In genomic region chr17:8143581-8144400, GRCh38 we compare ENCODE assay signal across 19 cellular contexts. TPM values are rescaled to one million over a fixed set of nuclear protein-coding genes. Genes with fewer than 3 reads are reported as not detected.
A peak's percentile ranks its signal among the peaks of the same experiment; 100 is the strongest.
DNase-seq lines count a peak whose midpoint lies in the region; ATAC-seq and TF ChIP-seq lines count a peak whose summit lies in the region.
"Had no signal": no experiment of that assay in that cellular context is flagged by ENCODE, and none has a peak within 500 bp of the region (broad histone marks: within the 10 kb centered on the region; RNA-seq: fewer than 3 reads in every experiment).

No MANE protein-coding gene starts in this region.

- H3K27ac ChIP-seq in tibial nerve (peak overlapping the region; percentile 17 to 100 (median 68)), SK-N-SH (ENCODE audit: low read depth in 2 of 2, low read length in 1 of 2) (no peak overlapping the region)
- H3K27ac ChIP-seq: C4-2B, foreskin keratinocyte, left lung had no signal

- POLR2A ChIA-PET in SK-N-SH (lab: Yijun Ruan, JAX) = interaction anchor here (1.0 kb wide), 1 partner anchor 30 kb away, joined by 3 read pairs; no protein-coding TSS in a partner anchor

- H3K36me3 ChIP-seq in tibial nerve = peaks cover 36 to 94% (median 81%) of the 10 kb centered on the region in 3 donors
- H3K36me3 ChIP-seq in SK-N-SH (replicated peaks in 1 of 2; ENCODE audit: control insufficient read depth in 1 of 2, insufficient read depth in 2 of 2, low read length in 1 of 2) = peaks cover 20 to 65% of the 10 kb centered on the region in 2 experiments

- H3K4me1 ChIP-seq in tibial nerve = peaks cover 0 to 85% (median 7%) of the 10 kb centered on the region in 4 donors
- no peaks in the 10 kb centered on the region; a peak in 1 of 4 replicates for H3K4me1 ChIP-seq in SK-N-SH (ENCODE audit: control insufficient read depth in 1 of 2, insufficient read depth in 2 of 2, low read depth in 1 of 2, low read length in 1 of 2)
- H3K4me1 ChIP-seq: foreskin keratinocyte had no signal

- TF ChIP-seq CTCF in tibial nerve (IDR thresholded peaks at IDR 0.05) (no peak), SK-N-SH (IDR thresholded peaks at IDR 0.05) (no peak)

- ATAC-seq in Right ventricle myocardium superior (ENCODE audit: poor library complexity) (no peak), naive B cell (ENCODE audit: low read depth in 2 of 2) (no peak), GM18867 (IDR thresholded peaks at IDR 0.05; ENCODE audit: unreplicated experiment) (no peak)
- no peak for ATAC-seq in central memory CD8-positive, alpha-beta T cell (replicated peaks; ENCODE audit: extremely low read depth, poor library complexity, severe bottlenecking)
- ATAC-seq: activated CD4-positive, alpha-beta T cell treated with anti-CD3 and anti-CD28 coated beads for 36 hours; foreskin keratinocyte; left lung had no signal

- H3F3A ChIP-seq in SK-N-SH (replicated peaks; ENCODE audit: insufficient read depth) = peaks cover 18% of the 10 kb centered on the region

- DNase-seq in Right ventricle myocardium superior (peak; percentile 38), cardiac septum (ENCODE audit: low spot score) (no peak), naive B cell (peak; percentile 14), tibial nerve (ENCODE audit: low spot score in 2 of 2) (peak in 1 of 2 donors; percentile 18), SK-N-SH (no peak), COR-L47 (lab: John Stamatoyannopoulos, UW) (no peak)
- DNase-seq in central memory CD8-positive, alpha-beta T cell (ENCODE audit: low spot score in 2 of 2) = no peak
- DNase-seq: activated CD4-positive, alpha-beta T cell treated with anti-CD3 and anti-CD28 coated beads for 36 hours; activated naive CD4-positive, alpha-beta T cell; DMS79; foreskin keratinocyte; NCI-H187; NK-92 treated with Interleukin-12 subunit alpha and Interleukin-12 subunit beta, amount 100 ng/mL, for 24 hours had no signal

- H3K27me3 ChIP-seq in tibial nerve (no peaks in the 10 kb centered on the region), SK-N-SH (ENCODE audit: insufficient read depth) (no peaks in the 10 kb centered on the region)
- H3K27me3 ChIP-seq: foreskin keratinocyte, left lung had no signal

- H3K27me3 Mint-ChIP-seq in central memory CD8-positive, alpha-beta T cell = no peaks in the 10 kb centered on the region
- no peaks in the 10 kb centered on the region for H3K27me3 Mint-ChIP-seq in naive B cell
- H3K27me3 Mint-ChIP-seq: activated CD4-positive, alpha-beta T cell treated with anti-CD3 and anti-CD28 coated beads for 36 hours had no signal

- H3K36me3 Mint-ChIP-seq in central memory CD8-positive, alpha-beta T cell (ENCODE audit: insufficient read depth) = peaks cover 75% of the 10 kb centered on the region
- peaks cover 0 to 25% of the 10 kb centered on the region in 2 donors for H3K36me3 Mint-ChIP-seq in naive B cell

- CTCF ChIA-PET in SK-N-SH (lab: Yijun Ruan, JAX) = interaction anchor here (1.9 kb wide), 1 partner anchor 51 kb away, joined by 6 read pairs; no protein-coding TSS in a partner anchor

- TF ChIP-seq RAD21 in SK-N-SH (IDR thresholded peaks at IDR 0.05; ENCODE audit: low read length) = no peak

- H4K20me1 ChIP-seq in SK-N-SH (ENCODE audit: insufficient read depth) = peaks cover 8% of the 10 kb centered on the region; the same call in 1 of the 2 replicates

- H3K4me1 Mint-ChIP-seq in central memory CD8-positive, alpha-beta T cell = peaks cover 18% of the 10 kb centered on the region
- H3K4me1 Mint-ChIP-seq in naive B cell = peaks cover 3 to 23% (median 15%) of the 10 kb centered on the region in 3 donors
- H3K4me1 Mint-ChIP-seq: activated CD4-positive, alpha-beta T cell treated with anti-CD3 and anti-CD28 coated beads for 36 hours had no signal

- 86 to 88% methylated on average over 22 of the region's 22 CpGs for WGBS in tibial nerve, 2 donors
- 92% methylated on average over 17 of the region's 22 CpGs for WGBS in SK-N-SH (ENCODE audit: low lambda C conversion rate)

- TF ChIP-seq EP300 in tibial nerve (IDR thresholded peaks at IDR 0.05) (peak in 1 of 2 donors; percentile 83), SK-N-SH (IDR thresholded peaks at IDR 0.05; ENCODE audit: borderline replicate concordance in 1 of 2, low read depth in 1 of 2, low read length in 1 of 2) (no peak)

- peak overlapping the region; percentile 54 for H3K4me3 Mint-ChIP-seq in central memory CD8-positive, alpha-beta T cell
- H3K4me3 Mint-ChIP-seq in naive B cell = peak overlapping the region in 2 of 8 donors; percentile 47 to 55
- H3K4me3 Mint-ChIP-seq: activated CD4-positive, alpha-beta T cell treated with anti-CD3 and anti-CD28 coated beads for 36 hours had no signal

- H3K4me3 ChIP-seq in tibial nerve (no peak overlapping the region), SK-N-SH (ENCODE audit: low read depth in 2 of 2, low read length in 1 of 2) (no peak overlapping the region)
- H3K4me3 ChIP-seq: left lung, smooth muscle cell, thoracic aorta had no signal

- no peak overlapping the region for H3K4me2 ChIP-seq in SK-N-SH
- H3K4me2 ChIP-seq: smooth muscle cell had no signal

- H3K9me3 Mint-ChIP-seq in central memory CD8-positive, alpha-beta T cell = no peaks in the 10 kb centered on the region
- no peaks in the 10 kb centered on the region for H3K9me3 Mint-ChIP-seq in naive B cell

- intact Hi-C loops in Right ventricle myocardium superior (cut with DNase I) (no loop called here), cardiac septum (cut with DNase I) (no loop called here)

- no peak for TF ChIP-seq POLR2A in tibial nerve (IDR thresholded peaks at IDR 0.05)

- H3K9me3 ChIP-seq in tibial nerve = no peaks in the 10 kb centered on the region
- no peaks in the 10 kb centered on the region for H3K9me3 ChIP-seq in SK-N-SH
- H3K9me3 ChIP-seq: left lung, thoracic aorta had no signal

- H2AFZ ChIP-seq in SK-N-SH (ENCODE audit: low read depth) = no peak overlapping the region

- no peaks in the 10 kb centered on the region for H3K79me2 ChIP-seq in SK-N-SH (ENCODE audit: insufficient read depth)

- no peaks in the 10 kb centered on the region for H3K9me2 ChIP-seq in SK-N-SH

- no peak overlapping the region for H3K9ac ChIP-seq in SK-N-SH

- H3K27ac Mint-ChIP-seq in central memory CD8-positive, alpha-beta T cell (ENCODE audit: low read depth) = peak overlapping the region; percentile 90
- H3K27ac Mint-ChIP-seq in naive B cell = peak overlapping the region in 3 of 6 donors; percentile 56 to 90 (median 69)
- H3K27ac Mint-ChIP-seq: activated CD4-positive, alpha-beta T cell treated with anti-CD3 and anti-CD28 coated beads for 36 hours had no signal

TF ChIP-seq in SK-N-SH, 30 proteins besides CTCF, POLR2A, EP300 and RAD21 (continues in another document):
- no peak for TF ChIP-seq SIN3A (IDR thresholded peaks at IDR 0.05; ENCODE audit: borderline replicate concordance, low read depth, low read length)
- TF ChIP-seq RFX5 (IDR thresholded peaks at IDR 0.05; ENCODE audit: low read length) = no peak
- no peak for TF ChIP-seq MXI1 (IDR thresholded peaks at IDR 0.05; ENCODE audit: low read depth, low read length)
- TF ChIP-seq RXRA (IDR thresholded peaks at IDR 0.05; ENCODE audit: borderline replicate concordance, low read depth) = no peak
- TF ChIP-seq NRF1 (IDR thresholded peaks at IDR 0.05; ENCODE audit: low read depth, low read length) = no peak
- no peak for TF ChIP-seq USF1 (IDR thresholded peaks at IDR 0.05; ENCODE audit: borderline replicate concordance, low read depth)
- no peak for TF ChIP-seq FOSL2 (IDR thresholded peaks at IDR 0.05; ENCODE audit: borderline replicate concordance, low read depth)
- no peak for TF ChIP-seq ELF1 (IDR thresholded peaks at IDR 0.05)
- TF ChIP-seq POLR2AphosphoS5 (IDR thresholded peaks at IDR 0.05; ENCODE audit: low read depth, low read length) = no peak

RNA-seq across cellular contexts. Expression of gene PER1, which starts 8.4 kb away (rescaled TPM):
- total RNA-seq in Right ventricle myocardium superior (124 TPM), cardiac septum (47.8 TPM), tibial nerve (100 to 1,000 TPM; 157 to 328 (median 204) TPM)
- polyA plus RNA-seq in naive B cell (ENCODE audit: low read depth in 6 of 6) (10 to 100 TPM in 5 of 6 donors, 1 to 10 TPM in 1; 4.5 to 20.9 (median 13.5) TPM), SK-N-SH (2012; rRNA removed) (32.7 and 56.8 TPM in 2 replicates)
- 2.7 and 4.0 TPM in 2 replicates for polyA plus RNA-seq in SK-N-SH (2012; cell fraction: cytosol; rRNA removed)
- 201 and 297 TPM in 2 replicates for polyA plus RNA-seq in SK-N-SH (2012; cell fraction: nucleus; rRNA removed)

RNA-seq across cellular contexts. Expression of gene VAMP2, which starts 19.0 kb away (rescaled TPM):
- total RNA-seq in Right ventricle myocardium superior (54.8 TPM), cardiac septum (63.9 TPM), tibial nerve (10 to 100 TPM; 48.0 to 72.1 (median 59.0) TPM)
- polyA plus RNA-seq in naive B cell (ENCODE audit: low read depth in 6 of 6) (10 to 100 TPM; 37.8 to 89.1 (median 65.9) TPM), SK-N-SH (2012; rRNA removed) (42.0 and 43.4 TPM in 2 replicates)
- 39.1 and 45.5 TPM in 2 replicates for polyA plus RNA-seq in SK-N-SH (2012; cell fraction: cytosol; rRNA removed)
- 81.4 and 130 TPM in 2 replicates for polyA plus RNA-seq in SK-N-SH (2012; cell fraction: nucleus; rRNA removed)

RNA-seq across cellular contexts. Expression of gene HES7, which starts 19.9 kb away (rescaled TPM):
- 0.13 TPM for total RNA-seq in Right ventricle myocardium superior
- 0.65 TPM for total RNA-seq in cardiac septum
- polyA plus RNA-seq in naive B cell (ENCODE audit: low read depth in 6 of 6) = not detected
- 1 to 10 TPM in 1 of 4 donors, not detected in 3; 2.1 TPM for total RNA-seq in tibial nerve
- 0.71 and 1.2 TPM in 2 replicates for polyA plus RNA-seq in SK-N-SH (2012; rRNA removed)
- polyA plus RNA-seq in SK-N-SH (2012; cell fraction: cytosol; rRNA removed) = 0.42 and 0.67 TPM in 2 replicates
- 7.3 and 13.8 TPM in 2 replicates for polyA plus RNA-seq in SK-N-SH (2012; cell fraction: nucleus; rRNA removed)
- total RNA-seq: smooth muscle cell, thoracic aorta had no signal
- polyA plus RNA-seq: smooth muscle cell had no signal

RNA-seq across cellular contexts. Expression of gene ALOXE3, which starts 25.5 kb away (rescaled TPM):
- total RNA-seq in Right ventricle myocardium superior (not detected), cardiac septum (not detected), tibial nerve (not detected)
- polyA plus RNA-seq in naive B cell (ENCODE audit: low read depth in 6 of 6) (not detected), SK-N-SH (2012; rRNA removed) (0.13 and 0.46 TPM in 2 replicates)
- 0.15 and 0.18 TPM in 2 replicates for polyA plus RNA-seq in SK-N-SH (2012; cell fraction: cytosol; rRNA removed)
- 0.56 and 0.58 TPM in 2 replicates for polyA plus RNA-seq in SK-N-SH (2012; cell fraction: nucleus; rRNA removed)
- total RNA-seq: endothelial cell of umbilical vein, thoracic aorta had no signal

RNA-seq across cellular contexts. Expression of gene TMEM107, which starts 32.4 kb away (rescaled TPM):
- total RNA-seq in Right ventricle myocardium superior = 7.1 TPM
- 8.7 TPM for total RNA-seq in cardiac septum
- polyA plus RNA-seq in naive B cell (ENCODE audit: low read depth in 6 of 6) = 10 to 100 TPM; 29.9 to 42.3 (median 34.7) TPM
- 10 to 100 TPM; 28.2 to 47.1 (median 38.2) TPM for total RNA-seq in tibial nerve
- 18.6 and 19.2 TPM in 2 replicates for polyA plus RNA-seq in SK-N-SH (2012; rRNA removed)
- polyA plus RNA-seq in SK-N-SH (2012; cell fraction: cytosol; rRNA removed) = 16.7 and 17.7 TPM in 2 replicates
- polyA plus RNA-seq in SK-N-SH (2012; cell fraction: nucleus; rRNA removed) = 16.7 and 21.4 TPM in 2 replicates

Comparison
In these comparisons a context has a peak if more than half of its experiments do, and no peak if none do; other contexts are left out.
1. DNase-seq: peak in Right ventricle myocardium superior (single experiment) and naive B cell (single experiment); none in cardiac septum (single experiment), central memory CD8-positive, alpha-beta T cell (0 of 2), SK-N-SH (single experiment) and COR-L47 (single experiment).
2. H3K27ac ChIP-seq: peak in tibial nerve (4 of 4); none in SK-N-SH (0 of 2).